35 cellular contexts compared by ENCODE assay signal in the genomic region with DNA sequence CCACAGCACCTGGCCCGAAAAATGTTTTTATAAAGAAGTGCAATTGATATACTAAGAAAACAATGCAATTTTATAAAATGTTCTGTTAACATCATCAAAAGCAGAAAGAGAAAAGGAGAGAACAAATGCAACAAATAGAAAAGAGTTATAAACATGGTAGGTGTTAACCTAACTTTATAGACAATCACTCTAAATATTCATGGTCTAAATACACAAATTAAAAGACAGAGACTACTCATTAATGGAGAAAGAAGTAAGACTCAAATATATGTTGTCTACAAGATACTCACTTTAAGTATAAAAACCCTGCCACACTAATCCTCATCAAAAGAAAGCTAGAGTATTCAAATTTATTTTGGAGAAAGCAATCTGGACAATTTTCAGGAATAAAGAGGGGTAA.
"Had no signal": no experiment of that assay in that cellular context is flagged by ENCODE, and none has a peak within 500 bp of the region (broad histone marks: within the 10 kb centered on the region; RNA-seq: fewer than 3 reads in every experiment).

No MANE protein-coding gene starts in this region.

- ATAC-seq: activated naive CD4-positive, alpha-beta T cell treated with anti-CD3 and anti-CD28 coated beads, Interleukin-2, amount 50 U/mL, for 72 hours; activated naive CD8-positive, alpha-beta T cell treated with anti-CD3 and anti-CD28 coated beads, Interleukin-2, amount 50 U/mL, for 24 hours; activated T-cell treated with anti-CD3 and anti-CD28 coated beads, Interleukin-2, amount 50 U/mL, for 4 hours; activated T-cell treated with anti-CD3 and anti-CD28 coated beads, Interleukin-2, amount 50 U/mL, for 72 hours; activated T-helper 17 cell treated with anti-CD3 and anti-CD28 coated beads, Interleukin-2, amount 50 U/mL, for 72 hours; body of pancreas had no signal

- DNase-seq: activated effector memory CD4-positive, alpha-beta T cell treated with anti-CD3 and anti-CD28 coated beads, Interleukin-2, amount 50 U/mL, for 16 hours; activated effector memory CD4-positive, alpha-beta T cell treated with Interleukin-2 at 50 U/mL for 16 hours; activated gamma-delta T cell; activated gamma-delta T cell treated with Interleukin-2 at 50 U/mL for 16 hours; activated naive CD4-positive, alpha-beta T cell; activated naive CD4-positive, alpha-beta T cell treated with anti-CD3 and anti-CD28 coated beads for 36 hours; activated naive CD4-positive, alpha-beta T cell treated with anti-CD3 and anti-CD28 coated beads, Interleukin-2, amount 10 ng/mL, durations not matched to agents 7 days and 5 days; activated naive CD4-positive, alpha-beta T cell treated with anti-CD3 and anti-CD28 coated beads, Interleukin-2, amount 50 U/mL, for 16 hours; activated naive CD4-positive, alpha-beta T cell treated with Interleukin-2 at 50 U/mL for 16 hours; activated naive CD8-positive, alpha-beta T cell treated with anti-CD3 and anti-CD28 coated beads for 36 hours; activated naive CD8-positive, alpha-beta T cell treated with anti-CD3 and anti-CD28 coated beads, Interleukin-2, amount 10 ng/mL, durations not matched to agents 7 days and 5 days; activated naive CD8-positive, alpha-beta T cell treated with anti-CD3 and anti-CD28 coated beads, Interleukin-2, amount 50 U/mL, for 24 hours; activated T-cell treated with anti-CD3 and anti-CD28 coated beads for 4 hours; activated T-cell treated with anti-CD3 and anti-CD28 coated beads, Interleukin-2, amount 50 U/mL, for 1 hour; activated T-cell treated with anti-CD3 and anti-CD28 coated beads, Interleukin-2, amount 50 U/mL, for 24 hours; activated T-cell treated with anti-CD3 and anti-CD28 coated beads, Interleukin-2, amount 50 U/mL, for 4 hours; activated T-cell treated with anti-CD3 and anti-CD28 coated beads, Interleukin-2, amount 50 U/mL, for 48 hours; activated T-cell treated with anti-CD3 and anti-CD28 coated beads, Interleukin-2, amount 50 U/mL, for 72 hours; adrenal gland; amniotic stem cell; amygdala; anterior cingulate cortex; aorta; body of pancreas; brain microvascular endothelial cell; caudate nucleus; central memory CD4-positive, alpha-beta T cell; cerebellar nuclear complex had no signal

- H3K9me3 ChIP-seq: adrenal gland, ascending aorta, body of pancreas had no signal

- H3K36me3 ChIP-seq: adrenal gland, ascending aorta, brain microvascular endothelial cell, breast epithelium, cardiac muscle cell had no signal

- H3K4me1 ChIP-seq: adrenal gland, body of pancreas, breast epithelium had no signal

- H3K4me3 ChIP-seq: adrenal gland, ascending aorta, body of pancreas, breast epithelium, cardiac muscle cell had no signal

- H3K27me3 ChIP-seq: adrenal gland, ascending aorta, body of pancreas, brain microvascular endothelial cell, breast epithelium, cardiac muscle cell had no signal

- H3K27ac ChIP-seq: adrenal gland, ascending aorta, body of pancreas, brain microvascular endothelial cell, breast epithelium, cardiac muscle cell had no signal

- FAIRE-seq: astrocyte, bronchial epithelial cell had no signal
